Comparison of ENCODE assay signal across 9 cellular contexts in genomic region chr6:41470341-41471063, GRCh38.
DNase-seq lines count a peak whose midpoint lies in the region; ATAC-seq and TF ChIP-seq lines count a peak whose summit lies in the region.
"Had no signal": no experiment of that assay in that cellular context is flagged by ENCODE, and none has a peak within 500 bp of the region (broad histone marks: within the 10 kb centered on the region; RNA-seq: fewer than 3 reads in every experiment).

No MANE protein-coding gene starts in this region.

- H3K27ac ChIP-seq in left lung: no peak overlapping the region
- H3K27ac ChIP-seq in tibial nerve: no peak overlapping the region

- no peak for TF ChIP-seq CTCF in brain (conservative IDR thresholded peaks at IDR 0.05)
- no peak for TF ChIP-seq CTCF in left lung (IDR thresholded peaks at IDR 0.05)
- no peak for TF ChIP-seq CTCF in tibial nerve (IDR thresholded peaks at IDR 0.05)

- 4 to 9% methylated on average over 38 to 54 of the region's 60 CpGs for WGBS in tibial nerve, 2 donors

- ATAC-seq in left lung (peak; percentile 82), GM19035 (IDR thresholded peaks at IDR 0.05; ENCODE audit: unreplicated experiment) (no peak)

- intact Hi-C loops in left lung (cut with DNase I) (no loop called here), head of caudate nucleus (cut with DNase I) (no loop called here)

- TF ChIP-seq POLR2A in tibial nerve (IDR thresholded peaks at IDR 0.05): no peak

- H3K27me3 ChIP-seq in left lung (peaks cover 0 to 54% of the 10 kb centered on the region in 2 donors), tibial nerve (peaks cover 0 to 25% of the 10 kb centered on the region in 2 donors)

- no peak overlapping the region for H3K27ac Mint-ChIP-seq in activated CD4-positive, alpha-beta T cell treated with anti-CD3 and anti-CD28 coated beads, Interleukin-2, amount 10 ng/mL, durations not matched to agents 7 days and 5 days
- H3K27ac Mint-ChIP-seq in brain: peak overlapping the region in 1 of 5 experiments; percentile 89

- H3K4me1 ChIP-seq in left lung (peaks cover 0 to 11% of the 10 kb centered on the region in 2 donors), tibial nerve (peaks cover 0 to 24% (median 4%) of the 10 kb centered on the region in 4 donors)

- H3K36me3 ChIP-seq in left lung (no peaks in the 10 kb centered on the region), tibial nerve (no peaks in the 10 kb centered on the region)

- H3K4me3 ChIP-seq in left lung (peak overlapping the region in 1 of 2 donors; percentile 21), tibial nerve (peak overlapping the region in 2 of 4 donors; percentile 6 to 32)

- peaks cover 71% of the 10 kb centered on the region for H3K27me3 Mint-ChIP-seq in activated CD4-positive, alpha-beta T cell treated with anti-CD3 and anti-CD28 coated beads, Interleukin-2, amount 10 ng/mL, durations not matched to agents 7 days and 5 days
- H3K27me3 Mint-ChIP-seq in brain: peaks cover 75% of the 10 kb centered on the region

- no peaks in the 10 kb centered on the region for H3K36me3 Mint-ChIP-seq in activated CD4-positive, alpha-beta T cell treated with anti-CD3 and anti-CD28 coated beads, Interleukin-2, amount 10 ng/mL, durations not matched to agents 7 days and 5 days (ENCODE audit: low read depth)
- H3K36me3 Mint-ChIP-seq in brain: no peaks in the 10 kb centered on the region

- H3K9me3 Mint-ChIP-seq in activated CD4-positive, alpha-beta T cell treated with anti-CD3 and anti-CD28 coated beads, Interleukin-2, amount 10 ng/mL, durations not matched to agents 7 days and 5 days: no peaks in the 10 kb centered on the region
- no peaks in the 10 kb centered on the region for H3K9me3 Mint-ChIP-seq in brain

- peak in 1 of 2 donors; percentile 38 for TF ChIP-seq EP300 in tibial nerve (IDR thresholded peaks at IDR 0.05)

- H3K4me1 Mint-ChIP-seq in activated CD4-positive, alpha-beta T cell treated with anti-CD3 and anti-CD28 coated beads, Interleukin-2, amount 10 ng/mL, durations not matched to agents 7 days and 5 days: peaks cover 6% of the 10 kb centered on the region
- peaks cover 70% of the 10 kb centered on the region for H3K4me1 Mint-ChIP-seq in brain

- H3K4me3 Mint-ChIP-seq in activated CD4-positive, alpha-beta T cell treated with anti-CD3 and anti-CD28 coated beads, Interleukin-2, amount 10 ng/mL, durations not matched to agents 7 days and 5 days: no peak overlapping the region
- H3K4me3 Mint-ChIP-seq in brain: peak overlapping the region in 4 of 5 experiments; percentile 68 to 77 (median 74)

- no peaks in the 10 kb centered on the region for H3K9me3 ChIP-seq in left lung
- H3K9me3 ChIP-seq in tibial nerve: no peaks in the 10 kb centered on the region

- peak; percentile 13 to 25 for DNase-seq in activated CD4-positive, alpha-beta T cell treated with anti-CD3 and anti-CD28 coated beads, Interleukin-2, amount 50 U/mL, for 48 hours
- no peak for DNase-seq in activated CD4-positive, alpha-beta T cell treated with anti-CD3 and anti-CD28 coated beads, Interleukin-2, amount 10 ng/mL, durations not matched to agents 7 days and 5 days
- DNase-seq in left lung: peak; percentile 48 to 87
- peak; percentile 45 to 55 for DNase-seq in tibial nerve (ENCODE audit: low spot score in 2 of 2)
- DNase-seq in head of caudate nucleus: no peak
- no peak for DNase-seq in NCI-H1048 (lab: John Stamatoyannopoulos, UW)
- DNase-seq: COR-L47 had no signal

- POLR2A ChIA-PET in activated CD4-positive, alpha-beta T cell treated with anti-CD3 and anti-CD28 coated beads, Interleukin-2, amount 10 ng/mL, durations not matched to agents 7 days and 5 days (lab: Charles Lee): no interaction called here

- CTCF ChIA-PET in activated CD4-positive, alpha-beta T cell treated with anti-CD3 and anti-CD28 coated beads, Interleukin-2, amount 10 ng/mL, durations not matched to agents 7 days and 5 days (lab: Charles Lee): no interaction called here

Comparison
In these comparisons a context has a peak if more than half of its experiments do, and no peak if none do; other contexts are left out.
1. DNase-seq: peak in activated CD4-positive, alpha-beta T cell treated with anti-CD3 and anti-CD28 coated beads, Interleukin-2, amount 50 U/mL, for 48 hours (2 of 2), left lung (2 of 2) and tibial nerve (2 of 2); none in activated CD4-positive, alpha-beta T cell treated with anti-CD3 and anti-CD28 coated beads, Interleukin-2, amount 10 ng/mL, durations not matched to agents 7 days and 5 days (single experiment), head of caudate nucleus (0 of 42) and NCI-H1048 (single experiment).